18 cellular contexts compared by ENCODE assay signal in the genomic region with DNA sequence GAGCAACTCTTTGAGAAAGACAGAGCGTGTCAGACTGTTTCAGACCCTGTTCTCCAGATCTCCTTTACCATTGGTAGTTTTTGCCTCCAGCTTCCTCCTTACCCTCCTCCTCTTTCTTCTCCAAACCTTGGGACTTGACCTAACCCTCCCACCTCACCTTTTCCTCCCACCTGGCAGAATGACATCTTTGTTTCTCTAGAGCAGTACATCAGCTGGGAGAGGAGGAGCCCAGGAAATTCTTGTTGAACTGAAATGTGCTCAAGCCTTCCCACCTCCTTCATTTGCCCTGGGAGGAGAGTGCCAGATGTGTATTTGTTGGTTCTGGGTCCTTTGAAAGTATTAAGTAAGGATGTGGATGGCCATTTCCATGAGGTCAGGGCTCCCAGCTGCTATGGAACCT. TPM values are rescaled to one million over a fixed set of nuclear protein-coding genes. Genes with fewer than 3 reads are reported as not detected.
DNase-seq lines count a peak whose midpoint lies in the region; FAIRE-seq and TF ChIP-seq lines count a peak whose summit lies in the region.
"Had no signal": no experiment of that assay in that cellular context is flagged by ENCODE, and none has a peak within 500 bp of the region (broad histone marks: within the 10 kb centered on the region; RNA-seq: fewer than 3 reads in every experiment).

No MANE protein-coding gene starts in this region.

- peaks cover 3% of the 10 kb centered on the region for H3K9me3 Mint-ChIP-seq in activated CD4-positive, alpha-beta T cell treated with anti-CD3 and anti-CD28 coated beads, Interleukin-2, amount 10 ng/mL, durations not matched to agents 7 days and 5 days
- H3K9me3 Mint-ChIP-seq in CD8-positive, alpha-beta memory T cell = peaks cover 0 to 6% (median 4%) of the 10 kb centered on the region in 5 donors
- H3K9me3 Mint-ChIP-seq in immature natural killer cell = no peaks in the 10 kb centered on the region
- H3K9me3 Mint-ChIP-seq: GM23338 had no signal

- CTCF ChIA-PET in activated CD4-positive, alpha-beta T cell treated with anti-CD3 and anti-CD28 coated beads, Interleukin-2, amount 10 ng/mL, durations not matched to agents 7 days and 5 days (lab: Charles Lee) = interaction anchor here (1.4 to 1.5 kb wide), 2 partner anchors 8 to 78 kb away, joined by 3 read pairs; no protein-coding TSS in a partner anchor
- CTCF ChIA-PET in CD8-positive, alpha-beta memory T cell (lab: Charles Lee) = no interaction called here

- H3K36me3 ChIP-seq in CD8-positive, alpha-beta memory T cell (ENCODE audit: insufficient read depth, low read length) = no peaks in the 10 kb centered on the region
- H3K36me3 ChIP-seq in thyroid gland = no peaks in the 10 kb centered on the region
- H3K36me3 ChIP-seq: BLaER1 treated with 17β-estradiol and CSF1 and Interleukin-3, amounts not matched to agents 10 nM and 100 nM had no signal

- no peak overlapping the region for H3K4me3 Mint-ChIP-seq in activated CD4-positive, alpha-beta T cell treated with anti-CD3 and anti-CD28 coated beads, Interleukin-2, amount 10 ng/mL, durations not matched to agents 7 days and 5 days
- H3K4me3 Mint-ChIP-seq in CD8-positive, alpha-beta memory T cell = peak overlapping the region in 1 of 7 donors; percentile 41
- no peak overlapping the region for H3K4me3 Mint-ChIP-seq in immature natural killer cell
- H3K4me3 Mint-ChIP-seq: B cell, GM23338 had no signal

- 100% methylated on average over 1 of the region's 1 CpG for WGBS in thyroid gland, 2 donors

- intact Hi-C loops in thyroid gland (cut with DNase I) = no loop called here

- no peak overlapping the region for H3K27ac ChIP-seq in CD8-positive, alpha-beta memory T cell (ENCODE audit: low read depth, low read length)
- H3K27ac ChIP-seq in thyroid gland = no peak overlapping the region
- H3K27ac ChIP-seq: BLaER1 treated with 17β-estradiol and CSF1 and Interleukin-3, amounts not matched to agents 10 nM and 100 nM had no signal

- DNase-seq in activated CD4-positive, alpha-beta T cell treated with anti-CD3 and anti-CD28 coated beads, Interleukin-2, amount 10 ng/mL, durations not matched to agents 7 days and 5 days = no peak
- no peak for DNase-seq in activated CD4-positive, alpha-beta T cell treated with anti-CD3 and anti-CD28 coated beads for 4 hours
- DNase-seq in CD8-positive, alpha-beta memory T cell = no peak
- DNase-seq in NCI-H69 (lab: John Stamatoyannopoulos, UW) = peak; percentile 26
- DNase-seq in immature natural killer cell = no peak
- DNase-seq in DMS153 treated with DMSO at 0.1 percent for 48 hours (lab: John Stamatoyannopoulos, UW; ENCODE audit: unreplicated experiment) = no peak
- no peak for DNase-seq in thyroid gland
- no peak for DNase-seq in RCC 7860 (ENCODE audit: low spot score)
- DNase-seq: Caco-2, DMS153, DMS79 treated with DMSO at 0.1 percent for 48 hours, GF-D8, IMR-90 had no signal

- no peaks in the 10 kb centered on the region for H3K36me3 Mint-ChIP-seq in activated CD4-positive, alpha-beta T cell treated with anti-CD3 and anti-CD28 coated beads, Interleukin-2, amount 10 ng/mL, durations not matched to agents 7 days and 5 days (ENCODE audit: low read depth)
- peaks cover 0 to 8% (median 0%) of the 10 kb centered on the region in 3 donors for H3K36me3 Mint-ChIP-seq in CD8-positive, alpha-beta memory T cell
- no peaks in the 10 kb centered on the region for H3K36me3 Mint-ChIP-seq in immature natural killer cell

- H3K4me1 Mint-ChIP-seq in activated CD4-positive, alpha-beta T cell treated with anti-CD3 and anti-CD28 coated beads, Interleukin-2, amount 10 ng/mL, durations not matched to agents 7 days and 5 days = peaks cover 10% of the 10 kb centered on the region
- H3K4me1 Mint-ChIP-seq in CD8-positive, alpha-beta memory T cell = peaks cover 9 to 11% (median 10%) of the 10 kb centered on the region in 3 donors
- peaks cover 14 to 18% of the 10 kb centered on the region in 2 donors for H3K4me1 Mint-ChIP-seq in immature natural killer cell
- H3K4me1 Mint-ChIP-seq: B cell, GM23338 had no signal

- no peak for TF ChIP-seq POLR2A in thyroid gland (IDR thresholded peaks at IDR 0.05)

- POLR2A ChIA-PET in activated CD4-positive, alpha-beta T cell treated with anti-CD3 and anti-CD28 coated beads, Interleukin-2, amount 10 ng/mL, durations not matched to agents 7 days and 5 days (lab: Charles Lee) = no interaction called here
- POLR2A ChIA-PET in CD8-positive, alpha-beta memory T cell (lab: Charles Lee) = no interaction called here

- H3K27ac Mint-ChIP-seq in activated CD4-positive, alpha-beta T cell treated with anti-CD3 and anti-CD28 coated beads, Interleukin-2, amount 10 ng/mL, durations not matched to agents 7 days and 5 days = peak overlapping the region; percentile 9
- peak overlapping the region in 5 of 8 donors; percentile 0 to 95 (median 49) for H3K27ac Mint-ChIP-seq in CD8-positive, alpha-beta memory T cell
- peak overlapping the region in 5 of 6 donors; percentile 9 to 55 (median 42) for H3K27ac Mint-ChIP-seq in immature natural killer cell
- H3K27ac Mint-ChIP-seq: B cell, GM23338 had no signal

- FAIRE-seq in RCC 7860 (lab: Jason Lieb, UNC) = no peak
- FAIRE-seq: H54, HTR-8/SVneo had no signal

- H3K27me3 ChIP-seq in CD8-positive, alpha-beta memory T cell (ENCODE audit: insufficient read depth, low read length, poor library complexity, severe bottlenecking) = no peaks in the 10 kb centered on the region
- H3K27me3 ChIP-seq in thyroid gland = no peaks in the 10 kb centered on the region
- H3K27me3 ChIP-seq: BLaER1 treated with 17β-estradiol and CSF1 and Interleukin-3, amounts not matched to agents 10 nM and 100 nM had no signal

- H3K27me3 Mint-ChIP-seq in activated CD4-positive, alpha-beta T cell treated with anti-CD3 and anti-CD28 coated beads, Interleukin-2, amount 10 ng/mL, durations not matched to agents 7 days and 5 days = no peaks in the 10 kb centered on the region
- no peaks in the 10 kb centered on the region for H3K27me3 Mint-ChIP-seq in CD8-positive, alpha-beta memory T cell
- H3K27me3 Mint-ChIP-seq in immature natural killer cell (ENCODE audit: low read depth in 3 of 3) = peaks cover 0 to 3% (median 0%) of the 10 kb centered on the region in 3 donors

- no peak overlapping the region for H3K4me3 ChIP-seq in CD8-positive, alpha-beta memory T cell (ENCODE audit: low read length)
- H3K4me3 ChIP-seq in thyroid gland (replicated peaks in 1 of 3) = no peak overlapping the region
- H3K4me3 ChIP-seq: BLaER1 treated with 17β-estradiol and CSF1 and Interleukin-3, amounts not matched to agents 10 nM and 100 nM; GM23338 had no signal

- TF ChIP-seq CTCF in thyroid gland (IDR thresholded peaks at IDR 0.05) = no peak

- no peaks in the 10 kb centered on the region for H3K9me3 ChIP-seq in CD8-positive, alpha-beta memory T cell (ENCODE audit: low read length)
- no peaks in the 10 kb centered on the region for H3K9me3 ChIP-seq in thyroid gland
- H3K9me3 ChIP-seq: BLaER1 treated with 17β-estradiol and CSF1 and Interleukin-3, amounts not matched to agents 10 nM and 100 nM; Caco-2 had no signal

- H3K4me1 ChIP-seq in CD8-positive, alpha-beta memory T cell (ENCODE audit: insufficient read depth, low read length) = no peaks in the 10 kb centered on the region
- no peaks in the 10 kb centered on the region for H3K4me1 ChIP-seq in thyroid gland
- H3K4me1 ChIP-seq: Caco-2 had no signal

RNA-seq across cellular contexts. Expression of a gene that starts 17.4 kb away (rescaled TPM):
- 1 to 10 TPM; 1.1 TPM for total RNA-seq in activated CD4-positive, alpha-beta T cell treated with anti-CD3 and anti-CD28 coated beads, Interleukin-2, amount 10 ng/mL, durations not matched to agents 7 days and 5 days
- total RNA-seq in CD8-positive, alpha-beta memory T cell = under 1 TPM; 0.66 to 0.74 TPM
- polyA plus RNA-seq in CD8-positive, alpha-beta memory T cell = 0.74 TPM
- polyA plus RNA-seq in immature natural killer cell = 1 to 10 TPM in 1 of 3 donors, under 1 TPM in 2; 0.19 to 2.4 (median 0.35) TPM
- total RNA-seq in thyroid gland = 10 to 100 TPM in 3 of 4 donors, 1 to 10 TPM in 1; 7.8 to 13.4 (median 11.5) TPM

RNA-seq across cellular contexts. Expression of a gene that starts 44.4 kb away (rescaled TPM):
- total RNA-seq in activated CD4-positive, alpha-beta T cell treated with anti-CD3 and anti-CD28 coated beads, Interleukin-2, amount 10 ng/mL, durations not matched to agents 7 days and 5 days = 10 to 100 TPM in 1 of 2 experiments, 1 to 10 TPM in 1; 9.8 to 12.2 TPM
- 10 to 100 TPM; 11.4 to 12.5 TPM for total RNA-seq in CD8-positive, alpha-beta memory T cell
- polyA plus RNA-seq in CD8-positive, alpha-beta memory T cell = 12.3 TPM
- 1 to 10 TPM; 4.6 to 8.6 (median 4.7) TPM for polyA plus RNA-seq in immature natural killer cell
- 1 to 10 TPM; 6.9 to 8.4 (median 7.3) TPM for total RNA-seq in thyroid gland

Comparison
In these comparisons a context has a peak if more than half of its experiments do, and no peak if none do; other contexts are left out.
1. RNA of a gene that starts 17.4 kb away (total RNA-seq): 7.8 to 13.4 TPM in thyroid gland; 1.1 TPM in activated CD4-positive, alpha-beta T cell treated with anti-CD3 and anti-CD28 coated beads, Interleukin-2, amount 10 ng/mL, durations not matched to agents 7 days and 5 days and 0.66 to 0.74 TPM in CD8-positive, alpha-beta memory T cell; every median in the first group is over 4 times any median in the second.
2. Peak in every context shown above with its lines, with median percentiles within 50 percentile points of each other: H3K27ac Mint-ChIP-seq.